ENCODE assay signal across 7 cellular contexts in the genomic region with DNA sequence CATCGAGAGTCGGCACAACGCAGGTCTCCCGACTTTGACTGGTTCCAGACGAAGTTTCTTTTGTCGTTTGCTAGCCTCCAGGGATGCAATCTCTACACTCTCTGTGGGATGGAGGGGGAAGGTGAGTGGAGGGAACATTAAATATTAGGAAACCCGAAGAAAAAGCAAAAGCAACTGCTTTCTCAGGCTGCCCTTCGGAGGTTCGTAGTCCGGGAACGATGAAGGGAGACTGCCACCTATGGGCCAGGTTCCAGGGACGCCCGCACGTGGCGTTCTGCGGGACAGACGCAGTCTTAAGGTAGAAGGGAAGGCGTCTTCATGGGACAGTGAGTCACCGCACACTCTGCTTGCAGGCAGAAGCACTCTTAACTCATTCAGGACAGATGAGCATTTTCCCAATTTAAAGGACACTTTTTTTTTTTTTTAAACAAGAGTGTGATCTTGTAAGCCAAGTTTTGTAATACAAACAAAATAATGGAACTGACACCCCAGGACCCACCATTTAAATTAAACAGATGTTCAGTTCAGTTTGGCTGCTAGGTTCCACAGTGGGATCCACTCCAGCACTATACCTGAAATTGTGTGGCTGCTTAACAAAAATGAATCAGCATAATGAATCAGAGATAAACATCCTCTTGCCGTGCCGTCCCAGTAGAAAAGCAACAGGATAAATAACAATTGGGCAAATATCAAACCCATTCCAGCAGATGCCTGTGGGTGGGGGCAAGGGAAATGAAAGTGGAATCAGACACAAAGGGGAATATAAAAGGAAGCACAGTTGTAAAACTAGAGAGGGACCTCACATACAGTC.
DNase-seq lines count a peak whose midpoint lies in the region; ATAC-seq, FAIRE-seq and TF ChIP-seq lines count a peak whose summit lies in the region.

No MANE protein-coding gene starts in this region.

- ATAC-seq in foreskin keratinocyte = peak; percentile 95

- peaks cover 7% of the 10 kb centered on the region for H3K4me1 ChIP-seq in foreskin keratinocyte

- H3K36me3 Mint-ChIP-seq in IgD-negative memory B cell = peaks cover 2% of the 10 kb centered on the region
- H3K36me3 Mint-ChIP-seq in neural crest cell (ENCODE audit: low read depth) = no peaks in the 10 kb centered on the region
- H3K36me3 Mint-ChIP-seq in stimulated activated naive CD8-positive, alpha-beta T cell treated with anti-CD3 and anti-CD28 coated beads, Interleukin-15, Interleukin-2, amounts not matched to agents 100 ng/mL and 50 ng/mL, for 24 hours (ENCODE audit: low read depth) = no peaks in the 10 kb centered on the region

- H3K4me1 Mint-ChIP-seq in IgD-negative memory B cell (peaks cover 14 to 25% (median 20%) of the 10 kb centered on the region in 3 donors), neural crest cell (peaks cover 14% of the 10 kb centered on the region)
- peaks cover 12% of the 10 kb centered on the region for H3K4me1 Mint-ChIP-seq in stimulated activated naive CD8-positive, alpha-beta T cell treated with anti-CD3 and anti-CD28 coated beads, Interleukin-15, Interleukin-2, amounts not matched to agents 100 ng/mL and 50 ng/mL, for 24 hours (ENCODE audit: low read depth)

- no peak for TF ChIP-seq POLR2A in GM12891 (IDR thresholded peaks at IDR 0.05; ENCODE audit: low read depth, low read length)

- DNase-seq in GM12891 (ENCODE audit: insufficient read length, low spot score) = peak; percentile 54
- peak; percentile 31 to 58 for DNase-seq in SHP77 (lab: John Stamatoyannopoulos, UW)
- peak; percentile 41 for DNase-seq in activated gamma-delta T cell (lab: John Stamatoyannopoulos, UW)
- peak; percentile 74 to 88 for DNase-seq in foreskin keratinocyte
- DNase-seq in neural crest cell (ENCODE audit: low read depth, low spot score) = peak; percentile 66

- H3K9me3 Mint-ChIP-seq in IgD-negative memory B cell = no peaks in the 10 kb centered on the region
- no peaks in the 10 kb centered on the region for H3K9me3 Mint-ChIP-seq in neural crest cell
- H3K9me3 Mint-ChIP-seq in stimulated activated naive CD8-positive, alpha-beta T cell treated with anti-CD3 and anti-CD28 coated beads, Interleukin-15, Interleukin-2, amounts not matched to agents 100 ng/mL and 50 ng/mL, for 24 hours = no peaks in the 10 kb centered on the region

- H3K4me3 Mint-ChIP-seq in IgD-negative memory B cell = peak overlapping the region in 3 of 4 donors; percentile 76 to 92 (median 91)
- H3K4me3 Mint-ChIP-seq in neural crest cell = peak overlapping the region; percentile 87
- peak overlapping the region; percentile 83 for H3K4me3 Mint-ChIP-seq in stimulated activated naive CD8-positive, alpha-beta T cell treated with anti-CD3 and anti-CD28 coated beads, Interleukin-15, Interleukin-2, amounts not matched to agents 100 ng/mL and 50 ng/mL, for 24 hours

- no peak overlapping the region for H3K27ac ChIP-seq in foreskin keratinocyte

- H3K27ac Mint-ChIP-seq in IgD-negative memory B cell (peak overlapping the region in 1 of 3 donors; percentile 5), neural crest cell (ENCODE audit: unreplicated experiment) (no peak overlapping the region)
- H3K27ac Mint-ChIP-seq in stimulated activated naive CD8-positive, alpha-beta T cell treated with anti-CD3 and anti-CD28 coated beads, Interleukin-15, Interleukin-2, amounts not matched to agents 100 ng/mL and 50 ng/mL, for 24 hours = no peak overlapping the region

- H3K27me3 Mint-ChIP-seq in IgD-negative memory B cell (peaks cover 16% of the 10 kb centered on the region), neural crest cell (ENCODE audit: low read depth) (peaks cover 47% of the 10 kb centered on the region)
- H3K27me3 Mint-ChIP-seq in stimulated activated naive CD8-positive, alpha-beta T cell treated with anti-CD3 and anti-CD28 coated beads, Interleukin-15, Interleukin-2, amounts not matched to agents 100 ng/mL and 50 ng/mL, for 24 hours = peaks cover 5% of the 10 kb centered on the region

- peak; percentile 26 for FAIRE-seq in GM12891 (lab: Jason Lieb, UNC)

- TF ChIP-seq CTCF in foreskin keratinocyte (conservative IDR thresholded peaks at IDR 0.05) (peak; percentile 95), neural crest cell (conservative IDR thresholded peaks at IDR 0.05) (peak; percentile 91)

- H3K27me3 ChIP-seq in foreskin keratinocyte = no peaks in the 10 kb centered on the region

TF ChIP-seq in GM12891, 5 proteins besides CTCF, POLR2A, EP300 and RAD21:
- TF ChIP-seq SPI1 (IDR thresholded peaks at IDR 0.05; ENCODE audit: low read depth, low read length) (no peak), POU2F2 (IDR thresholded peaks at IDR 0.05; ENCODE audit: low read depth, low read length) (no peak)
TF ChIP-seq in GM12891: peak in this region for 0.
